In genomic region chr4:150140774-150141400, GRCh38 we compare ENCODE assay signal across 12 cellular contexts.
DNase-seq lines count a peak whose midpoint lies in the region; ATAC-seq, FAIRE-seq and TF ChIP-seq lines count a peak whose summit lies in the region.
"Had no signal": no experiment of that assay in that cellular context is flagged by ENCODE, and none has a peak within 500 bp of the region (broad histone marks: within the 10 kb centered on the region; RNA-seq: fewer than 3 reads in every experiment).

No MANE protein-coding gene starts in this region.

- in situ Hi-C loops in astrocyte of the spinal cord (cut with HindIII; ENCODE audit: low sequenced_read_pairs): no loop called here

- POLR2A ChIA-PET in A549 (lab: Yijun Ruan, JAX): no interaction called here
- POLR2A ChIA-PET in activated CD8-positive, alpha-beta T cell treated with anti-CD3 and anti-CD28 coated beads, Interleukin-2, amount 10 ng/mL, durations not matched to agents 7 days and 5 days (lab: Charles Lee): no interaction called here
- POLR2A ChIA-PET in activated CD4-positive, alpha-beta T cell treated with anti-CD3 and anti-CD28 coated beads, Interleukin-2, amount 10 ng/mL, durations not matched to agents 7 days and 5 days (lab: Charles Lee): no interaction called here

- H4K20me1 ChIP-seq in KMS-11 (ENCODE audit: insufficient read depth): no peaks in the 10 kb centered on the region

- H2AFZ ChIP-seq in KMS-11 (ENCODE audit: low read depth): peak overlapping the region; percentile 37; the same call in 1 of the 2 replicates

- 4% methylated on average over 5 of the region's 5 CpGs for WGBS in A549 (ENCODE audit: missing lambda C conversion rate)

- DNase-seq in A549 (ENCODE audit: low read depth in 1 of 2, low spot score in 1 of 2) (peak in 1 of 2 experiments; percentile 29), astrocyte of the spinal cord (ENCODE audit: low read depth, low spot score) (peak; percentile 80), iris pigment epithelial cell (ENCODE audit: low read depth) (peak; percentile 73), mucosa of descending colon (no peak)
- no peak for DNase-seq in activated CD8-positive, alpha-beta T cell treated with anti-CD3 and anti-CD28 coated beads, Interleukin-2, amount 10 ng/mL, durations not matched to agents 7 days and 5 days
- no peak for DNase-seq in activated CD4-positive, alpha-beta T cell treated with anti-CD3 and anti-CD28 coated beads, Interleukin-2, amount 10 ng/mL, durations not matched to agents 7 days and 5 days
- DNase-seq: activated CD4-positive, alpha-beta T cell treated with anti-CD3 and anti-CD28 coated beads for 4 hours; activated gamma-delta T cell; KBM-7; NCI-H446 treated with DMSO at 0.1 percent for 48 hours had no signal

- TF ChIP-seq POLR2A in A549 (IDR thresholded peaks at IDR 0.05; ENCODE audit: low read length): no peak

- no peaks in the 10 kb centered on the region for H3K4me1 Mint-ChIP-seq in activated CD8-positive, alpha-beta T cell treated with anti-CD3 and anti-CD28 coated beads, Interleukin-2, amount 10 ng/mL, durations not matched to agents 7 days and 5 days (ENCODE audit: low read depth)
- H3K4me1 Mint-ChIP-seq in activated CD4-positive, alpha-beta T cell treated with anti-CD3 and anti-CD28 coated beads, Interleukin-2, amount 10 ng/mL, durations not matched to agents 7 days and 5 days: peaks cover 5% of the 10 kb centered on the region

- H3K9me3 ChIP-seq in A549: peaks cover 9% of the 10 kb centered on the region; the same call in 2 of the 3 replicates
- H3K9me3 ChIP-seq in mucosa of descending colon: no peaks in the 10 kb centered on the region

- H3K36me3 ChIP-seq in KMS-11 (ENCODE audit: insufficient read depth) (no peaks in the 10 kb centered on the region), mucosa of descending colon (ENCODE audit: low read depth) (no peaks in the 10 kb centered on the region)

- no peaks in the 10 kb centered on the region for H3K36me3 Mint-ChIP-seq in activated CD8-positive, alpha-beta T cell treated with anti-CD3 and anti-CD28 coated beads, Interleukin-2, amount 10 ng/mL, durations not matched to agents 7 days and 5 days (ENCODE audit: low read depth)
- no peaks in the 10 kb centered on the region for H3K36me3 Mint-ChIP-seq in activated CD4-positive, alpha-beta T cell treated with anti-CD3 and anti-CD28 coated beads, Interleukin-2, amount 10 ng/mL, durations not matched to agents 7 days and 5 days (ENCODE audit: low read depth)

- no peak overlapping the region for H3K27ac Mint-ChIP-seq in activated CD8-positive, alpha-beta T cell treated with anti-CD3 and anti-CD28 coated beads, Interleukin-2, amount 10 ng/mL, durations not matched to agents 7 days and 5 days
- no peak overlapping the region for H3K27ac Mint-ChIP-seq in activated CD4-positive, alpha-beta T cell treated with anti-CD3 and anti-CD28 coated beads, Interleukin-2, amount 10 ng/mL, durations not matched to agents 7 days and 5 days

- no peaks in the 10 kb centered on the region for H3K79me2 ChIP-seq in KMS-11 (ENCODE audit: insufficient read depth, low read depth)

- TF ChIP-seq RAD21 in A549 (conservative IDR thresholded peaks at IDR 0.05 in 1 of 2, IDR thresholded peaks at IDR 0.05 in 1 of 2): no peak

- intact Hi-C loops in mucosa of descending colon (cut with DNase I, micrococcal nuclease): no loop called here

- H3K4me3 Mint-ChIP-seq in activated CD8-positive, alpha-beta T cell treated with anti-CD3 and anti-CD28 coated beads, Interleukin-2, amount 10 ng/mL, durations not matched to agents 7 days and 5 days: no peak overlapping the region
- no peak overlapping the region for H3K4me3 Mint-ChIP-seq in activated CD4-positive, alpha-beta T cell treated with anti-CD3 and anti-CD28 coated beads, Interleukin-2, amount 10 ng/mL, durations not matched to agents 7 days and 5 days

- H3K27me3 ChIP-seq in KMS-11 (ENCODE audit: insufficient read depth, low read depth): no peaks in the 10 kb centered on the region

- peak overlapping the region; percentile 6; the same call in 1 of the 2 replicates for H3K9ac ChIP-seq in KMS-11

- no peaks in the 10 kb centered on the region for H3K9me3 Mint-ChIP-seq in activated CD8-positive, alpha-beta T cell treated with anti-CD3 and anti-CD28 coated beads, Interleukin-2, amount 10 ng/mL, durations not matched to agents 7 days and 5 days (ENCODE audit: insufficient read depth)
- peaks cover 2% of the 10 kb centered on the region for H3K9me3 Mint-ChIP-seq in activated CD4-positive, alpha-beta T cell treated with anti-CD3 and anti-CD28 coated beads, Interleukin-2, amount 10 ng/mL, durations not matched to agents 7 days and 5 days

- peak; percentile 51 to 60; a peak in 3 of 6 replicates for ATAC-seq in A549
- no peak for ATAC-seq in GM21381 (IDR thresholded peaks at IDR 0.05; ENCODE audit: unreplicated experiment)
- no peak for ATAC-seq in mucosa of descending colon
- no peak for ATAC-seq in activated CD8-positive, alpha-beta T cell treated with anti-CD3 and anti-CD28 coated beads, Interleukin-2, amount 10 ng/mL, durations not matched to agents 7 days and 5 days

- FAIRE-seq in A549 (lab: Jason Lieb, UNC): no peak

- TF ChIP-seq EP300 in A549 (IDR thresholded peaks at IDR 0.05): no peak

- peak overlapping the region; percentile 90 for H3K4me2 ChIP-seq in A549
- H3K4me2 ChIP-seq in KMS-11: peak overlapping the region; percentile 92

- H3K4me3 ChIP-seq in A549 (peak overlapping the region; percentile 24; the same call in 1 of the 3 replicates), KMS-11 (IDR thresholded peaks at IDR 0.05; ENCODE audit: insufficient read depth, low read depth, low read length) (no peak overlapping the region), astrocyte of the spinal cord (ENCODE audit: low read depth, low read length) (no peak overlapping the region), mucosa of descending colon (no peak overlapping the region)

- H3K27ac ChIP-seq in A549: peak overlapping the region; percentile 59 to 77
- H3K27ac ChIP-seq in KMS-11: peak overlapping the region; percentile 60; the same call in 1 of the 2 replicates

- H3K4me1 ChIP-seq in A549: peaks cover 69% of the 10 kb centered on the region
- peaks cover 70% of the 10 kb centered on the region for H3K4me1 ChIP-seq in KMS-11 (ENCODE audit: low read depth, poor library complexity, severe bottlenecking)
- no peaks in the 10 kb centered on the region for H3K4me1 ChIP-seq in mucosa of descending colon (ENCODE audit: low read depth)

- CTCF ChIA-PET in A549 (lab: Yijun Ruan, JAX): interaction anchor here (0.7 kb wide), 1 partner anchor 34 kb away, joined by 3 read pairs; no protein-coding TSS in a partner anchor
- CTCF ChIA-PET in activated CD8-positive, alpha-beta T cell treated with anti-CD3 and anti-CD28 coated beads, Interleukin-2, amount 10 ng/mL, durations not matched to agents 7 days and 5 days (lab: Charles Lee): no interaction called here
- CTCF ChIA-PET in activated CD4-positive, alpha-beta T cell treated with anti-CD3 and anti-CD28 coated beads, Interleukin-2, amount 10 ng/mL, durations not matched to agents 7 days and 5 days (lab: Charles Lee): no interaction called here

- H3K27me3 Mint-ChIP-seq in activated CD8-positive, alpha-beta T cell treated with anti-CD3 and anti-CD28 coated beads, Interleukin-2, amount 10 ng/mL, durations not matched to agents 7 days and 5 days (ENCODE audit: low read depth): peaks cover 1% of the 10 kb centered on the region
- H3K27me3 Mint-ChIP-seq in activated CD4-positive, alpha-beta T cell treated with anti-CD3 and anti-CD28 coated beads, Interleukin-2, amount 10 ng/mL, durations not matched to agents 7 days and 5 days: peaks cover 7% of the 10 kb centered on the region

- TF ChIP-seq CTCF in A549 (IDR thresholded peaks at IDR 0.05): no peak
- TF ChIP-seq CTCF in KMS-11 (conservative IDR thresholded peaks at IDR 0.05; ENCODE audit: low read depth, low read length): no peak
- no peak for TF ChIP-seq CTCF in astrocyte of the spinal cord (IDR thresholded peaks at IDR 0.05; ENCODE audit: low read depth, low read length)
- TF ChIP-seq CTCF in mucosa of descending colon (IDR thresholded peaks at IDR 0.05): no peak

TF ChIP-seq in A549, 52 proteins besides CTCF, POLR2A, EP300 and RAD21:
- TF ChIP-seq JUNB (IDR thresholded peaks at IDR 0.05): peak; percentile 80
- TF ChIP-seq TFCP2L1 (CRISPR knock-in tag; IDR thresholded peaks at IDR 0.05): no peak
- TF ChIP-seq JUN (IDR thresholded peaks at IDR 0.05): peak in 1 of 2 experiments; percentile 28; a peak in 1 of 5 replicates
- TF ChIP-seq ELK1 (IDR thresholded peaks at IDR 0.05; ENCODE audit: low read depth, low read length): no peak
- no peak for TF ChIP-seq FOXS1 (CRISPR knock-in tag; IDR thresholded peaks at IDR 0.05)
- TF ChIP-seq RNF2 (IDR thresholded peaks at IDR 0.05; ENCODE audit: borderline replicate concordance, low read depth): no peak
- TF ChIP-seq FOSL2 (IDR thresholded peaks at IDR 0.05): peak; percentile 81
- TF ChIP-seq FOSL2 (CRISPR knock-in tag; IDR thresholded peaks at IDR 0.05): peak; percentile 89
- TF ChIP-seq CEBPB (IDR thresholded peaks at IDR 0.05): no peak
- TF ChIP-seq BCL3 (IDR thresholded peaks at IDR 0.05): no peak
- no peak for TF ChIP-seq ESRRA (IDR thresholded peaks at IDR 0.05; ENCODE audit: borderline replicate concordance, low read length)

Comparison
In these comparisons a context has a peak if more than half of its experiments do, and no peak if none do; other contexts are left out.
1. ATAC-seq: peak in A549 (2 of 2); none in GM21381 (single experiment), mucosa of descending colon (single experiment) and activated CD8-positive, alpha-beta T cell treated with anti-CD3 and anti-CD28 coated beads, Interleukin-2, amount 10 ng/mL, durations not matched to agents 7 days and 5 days (single experiment).
2. DNase-seq: peak in astrocyte of the spinal cord (single experiment) and iris pigment epithelial cell (single experiment); none in mucosa of descending colon (0 of 3), activated CD8-positive, alpha-beta T cell treated with anti-CD3 and anti-CD28 coated beads, Interleukin-2, amount 10 ng/mL, durations not matched to agents 7 days and 5 days (single experiment) and activated CD4-positive, alpha-beta T cell treated with anti-CD3 and anti-CD28 coated beads, Interleukin-2, amount 10 ng/mL, durations not matched to agents 7 days and 5 days (single experiment).